Comparison of ENCODE assay signal across 24 cellular contexts in genomic region chr2:99666256-99666655, GRCh38.
"Had no signal": no experiment of that assay in that cellular context is flagged by ENCODE, and none has a peak within 500 bp of the region (broad histone marks: within the 10 kb centered on the region; RNA-seq: fewer than 3 reads in every experiment).

No MANE protein-coding gene starts in this region.

- H3K4me3 ChIP-seq: colonic mucosa, dorsolateral prefrontal cortex, hepatocyte, left ventricle myocardium inferior, prostate gland, right atrium auricular region, spleen, testis had no signal

- H3K27ac Mint-ChIP-seq: activated CD4-positive, alpha-beta T cell treated with anti-CD3 and anti-CD28 coated beads, Interleukin-2, amount 10 ng/mL, durations not matched to agents 7 days and 5 days; activated CD8-positive, alpha-beta memory T cell treated with anti-CD3 and anti-CD28 coated beads, Interleukin-2, amount 10 ng/mL, durations not matched to agents 7 days and 5 days; activated CD8-positive, alpha-beta T cell treated with anti-CD3 and anti-CD28 coated beads for 36 hours; activated naive CD4-positive, alpha-beta T cell treated with anti-CD3 and anti-CD28 coated beads, Interleukin-2, amount 50 U/mL, for 24 hours; naive thymus-derived CD8-positive, alpha-beta T cell had no signal

- H3K9me3 ChIP-seq: colonic mucosa, prostate gland, right atrium auricular region, spleen, testis had no signal

- H2AFZ ChIP-seq: hepatocyte had no signal

- H3K79me2 ChIP-seq: hepatocyte had no signal

- H3K27me3 ChIP-seq: colonic mucosa, dorsolateral prefrontal cortex, foreskin keratinocyte, hepatocyte, right atrium auricular region, spleen, testis had no signal

- H3K27me3 Mint-ChIP-seq: activated CD4-positive, alpha-beta T cell treated with anti-CD3 and anti-CD28 coated beads, Interleukin-2, amount 10 ng/mL, durations not matched to agents 7 days and 5 days; activated CD8-positive, alpha-beta T cell treated with anti-CD3 and anti-CD28 coated beads for 36 hours; activated naive CD4-positive, alpha-beta T cell treated with anti-CD3 and anti-CD28 coated beads, Interleukin-2, amount 50 U/mL, for 24 hours; brain had no signal

- H3K4me3 Mint-ChIP-seq: activated CD4-positive, alpha-beta T cell treated with anti-CD3 and anti-CD28 coated beads, Interleukin-2, amount 10 ng/mL, durations not matched to agents 7 days and 5 days; activated CD8-positive, alpha-beta memory T cell treated with anti-CD3 and anti-CD28 coated beads, Interleukin-2, amount 10 ng/mL, durations not matched to agents 7 days and 5 days; activated CD8-positive, alpha-beta T cell treated with anti-CD3 and anti-CD28 coated beads for 36 hours; activated naive CD4-positive, alpha-beta T cell treated with anti-CD3 and anti-CD28 coated beads, Interleukin-2, amount 50 U/mL, for 24 hours; brain; naive thymus-derived CD8-positive, alpha-beta T cell had no signal

- H3K4me1 ChIP-seq: colonic mucosa, foreskin keratinocyte, testis had no signal

- H3K27ac ChIP-seq: colonic mucosa, dorsolateral prefrontal cortex, epithelial cell of prostate, foreskin keratinocyte, hepatocyte, left ventricle myocardium inferior, prostate gland, right atrium auricular region, spleen, testis, WERI-Rb-1 had no signal

- H3K36me3 Mint-ChIP-seq: activated CD8-positive, alpha-beta memory T cell treated with anti-CD3 and anti-CD28 coated beads, Interleukin-2, amount 10 ng/mL, durations not matched to agents 7 days and 5 days had no signal

- H3K4me1 Mint-ChIP-seq: activated CD4-positive, alpha-beta T cell treated with anti-CD3 and anti-CD28 coated beads, Interleukin-2, amount 10 ng/mL, durations not matched to agents 7 days and 5 days; activated CD8-positive, alpha-beta memory T cell treated with anti-CD3 and anti-CD28 coated beads, Interleukin-2, amount 10 ng/mL, durations not matched to agents 7 days and 5 days; activated naive CD4-positive, alpha-beta T cell treated with anti-CD3 and anti-CD28 coated beads, Interleukin-2, amount 50 U/mL, for 24 hours had no signal

- ATAC-seq: activated CD8-positive, alpha-beta memory T cell treated with anti-CD3 and anti-CD28 coated beads, Interleukin-2, amount 10 ng/mL, durations not matched to agents 7 days and 5 days; activated CD8-positive, alpha-beta T cell treated with anti-CD3 and anti-CD28 coated beads for 36 hours; foreskin keratinocyte; naive thymus-derived CD8-positive, alpha-beta T cell had no signal

- H3K36me3 ChIP-seq: colonic mucosa, left ventricle myocardium inferior, prostate gland, right atrium auricular region, WERI-Rb-1 had no signal

- H3K4me2 ChIP-seq: hepatocyte had no signal

- DNase-seq: activated CD4-positive, alpha-beta T cell treated with anti-CD3 and anti-CD28 coated beads, Interleukin-2, amount 10 ng/mL, durations not matched to agents 7 days and 5 days; activated CD4-positive, CD25-positive, alpha-beta regulatory T cell treated with anti-CD3 and anti-CD28 coated beads, Interleukin-2, amount 50 U/mL, for 72 hours; activated CD8-positive, alpha-beta memory T cell treated with anti-CD3 and anti-CD28 coated beads, Interleukin-2, amount 10 ng/mL, durations not matched to agents 7 days and 5 days; activated CD8-positive, alpha-beta T cell treated with anti-CD3 and anti-CD28 coated beads for 36 hours; activated gamma-delta T cell treated with Interleukin-2 at 50 U/mL for 16 hours; activated T-cell treated with anti-CD3 and anti-CD28 coated beads for 4 hours; aorta; central memory CD4-positive, alpha-beta T cell; colonic mucosa; dorsolateral prefrontal cortex; foreskin keratinocyte; left ventricle myocardium inferior; naive thymus-derived CD8-positive, alpha-beta T cell; spleen; stimulated activated CD4-positive, alpha-beta T cell treated with anti-CD3 and anti-CD28 coated beads, Interleukin-4, amount 100 ng/mL, for 1 hour; stimulated activated naive CD4-positive, alpha-beta T cell; testis; WERI-Rb-1 had no signal

- H3K9me3 Mint-ChIP-seq: activated CD4-positive, alpha-beta T cell treated with anti-CD3 and anti-CD28 coated beads, Interleukin-2, amount 10 ng/mL, durations not matched to agents 7 days and 5 days; activated CD8-positive, alpha-beta T cell treated with anti-CD3 and anti-CD28 coated beads for 36 hours had no signal
